ENCODE assay signal across 19 cellular contexts in genomic region chr11:7759010-7759409, GRCh38. TPM values are rescaled to one million over a fixed set of nuclear protein-coding genes. Genes with fewer than 3 reads are reported as not detected.
DNase-seq lines count a peak whose midpoint lies in the region; ATAC-seq and TF ChIP-seq lines count a peak whose summit lies in the region.
"Had no signal": no experiment of that assay in that cellular context is flagged by ENCODE, and none has a peak within 500 bp of the region (broad histone marks: within the 10 kb centered on the region; RNA-seq: fewer than 3 reads in every experiment).

No MANE protein-coding gene starts in this region.

- TF ChIP-seq CTCF in coronary artery (IDR thresholded peaks at IDR 0.05) (no peak), gastrocnemius medialis (IDR thresholded peaks at IDR 0.05 in 4 of 5, conservative IDR thresholded peaks at IDR 0.05 in 1 of 5) (no peak)

- peak; percentile 32 for ATAC-seq in stimulated activated naive CD8-positive, alpha-beta T cell treated with anti-CD3 and anti-CD28 coated beads, Interleukin-15, Interleukin-2, amounts not matched to agents 100 U/mL and 50 U/mL, for 24 hours
- no peak for ATAC-seq in stimulated activated naive CD8-positive, alpha-beta T cell treated with anti-CD3 and anti-CD28 coated beads, Interleukin-15, amount 100 ng/mL, for 72 hours
- peak; percentile 74 for ATAC-seq in GM21529 (IDR thresholded peaks at IDR 0.05; ENCODE audit: unreplicated experiment)
- peak; percentile 81 for ATAC-seq in HG03520 (IDR thresholded peaks at IDR 0.05; ENCODE audit: unreplicated experiment)
- no peak for ATAC-seq in HG02840 (IDR thresholded peaks at IDR 0.05; ENCODE audit: low FRiP score, unreplicated experiment)
- no peak for ATAC-seq in gastrocnemius medialis
- ATAC-seq: HCT116, heart left ventricle, left lobe of liver, Panc1 had no signal

- H3K36me3 ChIP-seq in gastrocnemius medialis, result no peaks in the 10 kb centered on the region
- H3K36me3 ChIP-seq: heart left ventricle had no signal

- H3K27ac ChIP-seq in coronary artery (no peak overlapping the region), gastrocnemius medialis (no peak overlapping the region)
- H3K27ac ChIP-seq: heart left ventricle had no signal

- H3K4me1 Mint-ChIP-seq in stimulated activated naive CD8-positive, alpha-beta T cell treated with anti-CD3 and anti-CD28 coated beads, Interleukin-15, amount 100 ng/mL, for 72 hours, result no peaks in the 10 kb centered on the region
- H3K4me1 Mint-ChIP-seq: activated naive CD4-positive, alpha-beta T cell treated with anti-CD3 and anti-CD28 coated beads, Interleukin-2, amount 50 U/mL, for 24 hours; naive B cell had no signal

- no peak overlapping the region for H3K4me3 ChIP-seq in coronary artery
- H3K4me3 ChIP-seq in gastrocnemius medialis, result no peak overlapping the region
- H3K4me3 ChIP-seq: heart left ventricle had no signal

- no peak for DNase-seq in stimulated activated naive CD8-positive, alpha-beta T cell treated with anti-CD3 and anti-CD28 coated beads, Interleukin-15, Interleukin-2, amounts not matched to agents 100 U/mL and 50 U/mL, for 24 hours
- DNase-seq in stimulated activated naive CD8-positive, alpha-beta T cell treated with anti-CD3 and anti-CD28 coated beads, Interleukin-15, amount 100 ng/mL, for 72 hours, result no peak
- DNase-seq in coronary artery (ENCODE audit: low spot score), result no peak
- DNase-seq in NCI-H1105 treated with DMSO at 0.1 percent for 48 hours (lab: John Stamatoyannopoulos, UW), result no peak
- no peak for DNase-seq in gastrocnemius medialis
- DNase-seq: central memory CD4-positive, alpha-beta T cell; heart left ventricle; MM.1S; naive B cell; NCI-H226; stimulated activated CD4-positive, alpha-beta T cell treated with anti-CD3 and anti-CD28 coated beads, Interleukin-2, amount 100 ng/mL, for 48 hours; stimulated activated naive CD4-positive, alpha-beta T cell treated with Interleukin-2 at 50 U/mL for 16 hours had no signal

- intact Hi-C loops in gastrocnemius medialis (cut with DNase I; ENCODE audit: low total_unique reads), result no loop called here

- no peaks in the 10 kb centered on the region for H3K27me3 ChIP-seq in gastrocnemius medialis
- H3K27me3 ChIP-seq: heart left ventricle had no signal

- H3K27me3 Mint-ChIP-seq in stimulated activated naive CD8-positive, alpha-beta T cell treated with anti-CD3 and anti-CD28 coated beads, Interleukin-15, amount 100 ng/mL, for 72 hours, result no peaks in the 10 kb centered on the region

- peak overlapping the region in 1 of 2 donors; percentile 49 for H3K27ac Mint-ChIP-seq in stimulated activated naive CD8-positive, alpha-beta T cell treated with anti-CD3 and anti-CD28 coated beads, Interleukin-15, amount 100 ng/mL, for 72 hours
- H3K27ac Mint-ChIP-seq: activated naive CD4-positive, alpha-beta T cell treated with anti-CD3 and anti-CD28 coated beads, Interleukin-2, amount 50 U/mL, for 24 hours; naive B cell had no signal

- no peaks in the 10 kb centered on the region for H3K4me1 ChIP-seq in gastrocnemius medialis
- H3K4me1 ChIP-seq: heart left ventricle had no signal

- H3K9me3 ChIP-seq in gastrocnemius medialis, result no peaks in the 10 kb centered on the region

- TF ChIP-seq POLR2A in gastrocnemius medialis (IDR thresholded peaks at IDR 0.05), result no peak

- in situ Hi-C loops in gastrocnemius medialis (cut with MboI; ENCODE audit: low sequenced_read_pairs in 4 of 4), result no loop called here

- H3K9me3 Mint-ChIP-seq in stimulated activated naive CD8-positive, alpha-beta T cell treated with anti-CD3 and anti-CD28 coated beads, Interleukin-15, amount 100 ng/mL, for 72 hours, result no peaks in the 10 kb centered on the region
- H3K9me3 Mint-ChIP-seq: activated naive CD4-positive, alpha-beta T cell treated with anti-CD3 and anti-CD28 coated beads, Interleukin-2, amount 50 U/mL, for 24 hours had no signal

- H3K4me3 Mint-ChIP-seq in stimulated activated naive CD8-positive, alpha-beta T cell treated with anti-CD3 and anti-CD28 coated beads, Interleukin-15, amount 100 ng/mL, for 72 hours, result no peak overlapping the region
- H3K4me3 Mint-ChIP-seq: activated naive CD4-positive, alpha-beta T cell treated with anti-CD3 and anti-CD28 coated beads, Interleukin-2, amount 50 U/mL, for 24 hours; naive B cell had no signal

RNA-seq across cellular contexts. Expression of gene OR5P2, which starts 37.7 kb away (rescaled TPM):
- not detected for total RNA-seq in gastrocnemius medialis
- total RNA-seq: heart left ventricle, left lobe of liver had no signal

RNA-seq across cellular contexts. Expression of gene OVCH2, which starts 52.7 kb away (rescaled TPM):
- not detected for total RNA-seq in gastrocnemius medialis
- total RNA-seq: heart left ventricle, left lobe of liver had no signal

Comparison
In these comparisons a context has a peak if more than half of its experiments do, and no peak if none do; other contexts are left out.
1. ATAC-seq: peak in stimulated activated naive CD8-positive, alpha-beta T cell treated with anti-CD3 and anti-CD28 coated beads, Interleukin-15, Interleukin-2, amounts not matched to agents 100 U/mL and 50 U/mL, for 24 hours (single experiment), GM21529 (single experiment) and HG03520 (single experiment); none in stimulated activated naive CD8-positive, alpha-beta T cell treated with anti-CD3 and anti-CD28 coated beads, Interleukin-15, amount 100 ng/mL, for 72 hours (single experiment), HG02840 (single experiment) and gastrocnemius medialis (0 of 2).